Comparison of ENCODE assay signal across 8 cellular contexts in the genomic region with DNA sequence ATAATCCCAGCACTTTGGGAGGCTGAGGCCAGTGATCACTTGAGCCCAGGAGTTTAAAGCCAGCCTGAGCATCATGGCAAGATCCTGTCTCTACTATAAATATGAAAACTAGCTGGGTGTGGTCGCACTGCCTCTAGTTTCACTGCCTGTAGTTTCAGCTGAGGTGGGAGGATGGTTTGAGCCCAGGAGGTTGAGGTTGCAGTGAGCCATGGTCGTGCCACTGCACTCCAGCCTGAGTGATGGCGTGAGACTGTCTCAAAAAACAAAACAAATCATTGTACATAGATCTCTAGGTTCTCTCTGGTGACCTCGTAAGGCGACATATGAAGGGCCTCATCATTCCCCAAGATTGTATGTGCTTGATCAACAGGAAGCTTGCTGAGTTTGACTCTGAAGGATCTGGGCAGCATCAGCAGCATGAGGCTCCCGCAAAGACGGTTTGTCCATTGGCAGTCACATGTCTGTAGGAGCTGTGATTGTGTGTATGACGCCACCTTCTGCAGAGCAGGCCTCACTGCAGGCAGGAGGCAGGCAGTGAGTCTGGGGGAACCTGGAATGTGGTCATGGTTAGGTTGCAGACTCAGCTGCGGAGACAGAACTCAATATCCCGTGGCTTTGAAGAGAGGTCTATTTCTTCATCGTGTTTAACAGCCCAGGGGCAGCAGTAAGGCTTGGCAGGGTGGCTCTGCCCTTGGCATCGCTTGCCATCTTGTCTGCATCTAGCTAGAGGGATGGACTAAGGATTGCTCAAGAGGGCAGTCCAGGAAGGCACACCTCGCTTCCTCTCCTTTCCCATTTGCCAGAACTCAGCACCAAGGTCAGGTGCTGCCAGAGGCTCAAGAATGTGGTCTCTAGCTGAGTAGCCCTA. TPM values are rescaled to one million over a fixed set of nuclear protein-coding genes. Genes with fewer than 3 reads are reported as not detected.
A peak's percentile ranks its signal among the peaks of the same experiment; 100 is the strongest.
DNase-seq lines count a peak whose midpoint lies in the region; ATAC-seq, FAIRE-seq and TF ChIP-seq lines count a peak whose summit lies in the region.

No MANE protein-coding gene starts in this region.

- CTCF ChIA-PET in AG04450 (lab: Charles Lee) (interaction anchor here (0.6 to 1.7 kb wide), 4 partner anchors 268 to 296 kb away, joined by 3 to 7 read pairs (median 3); no protein-coding TSS in a partner anchor), HepG2 (lab: Yijun Ruan, JAX; ENCODE audit: low intra/inter-chr PET ratio, low total read pairs) (no interaction called here)

- peaks cover 11 to 41% of the 10 kb centered on the region in 2 experiments; a peak in 4 of 5 replicates for H3K36me3 ChIP-seq in HepG2 (replicated peaks in 1 of 2; ENCODE audit: control insufficient read depth in 1 of 2, insufficient read depth in 2 of 2, low read length in 2 of 2)

- 85% methylated on average over 9 of the region's 13 CpGs for WGBS in HepG2 (ENCODE audit: low lambda C conversion rate)

- no peak for TF ChIP-seq POLR2A in HepG2 (IDR thresholded peaks at IDR 0.05; ENCODE audit: insufficient read depth in 1 of 2, low read depth in 2 of 2, low read length in 2 of 2)

- DNase-seq in AG04450 (ENCODE audit: low read depth, low spot score) (no peak), GDM1 (lab: John Stamatoyannopoulos, UW) (peak; percentile 35), NCI-H345 treated with DMSO at 0.1 percent for 48 hours (lab: John Stamatoyannopoulos, UW; ENCODE audit: unreplicated experiment) (peak; percentile 28), HepG2 (ENCODE audit: low spot score) (peak; percentile 20), T-helper 9 cell (no peak), NCI-H187 treated with DMSO at 0.1 percent for 48 hours (lab: John Stamatoyannopoulos, UW) (no peak)

- H3K27me3 Mint-ChIP-seq in brain = no peaks in the 10 kb centered on the region

- no peak overlapping the region for H2AFZ ChIP-seq in HepG2 (ENCODE audit: low read length)

- H3K79me2 ChIP-seq in HepG2 (ENCODE audit: insufficient read depth, low read length) = no peaks in the 10 kb centered on the region

- TF ChIP-seq EP300 in HepG2 (IDR thresholded peaks at IDR 0.05; ENCODE audit: low read depth in 2 of 2, low read length in 2 of 2) = no peak
- TF ChIP-seq EP300 in HepG2 (CRISPR knock-in tag; IDR thresholded peaks at IDR 0.05; ENCODE audit: borderline replicate concordance) = no peak

- no peaks in the 10 kb centered on the region for H3K4me1 ChIP-seq in HepG2 (ENCODE audit: insufficient read depth, low read length)

- peaks cover 5% of the 10 kb centered on the region for H3K4me1 Mint-ChIP-seq in brain

- H3K36me3 Mint-ChIP-seq in brain = peaks cover 36% of the 10 kb centered on the region

- in situ Hi-C loops in HepG2 (cut with HindIII; ENCODE audit: extremely low pct_ligation_motif_present, low pct_unique_long_range_greater_than_20kb) = no loop called here

- intact Hi-C loops in HepG2 (cut with micrococcal nuclease; ENCODE audit: unreplicated experiment) = no loop called here

- H3K4me3 ChIP-seq in AG04450 (ENCODE audit: low read depth, low read length) = no peak overlapping the region
- no peak overlapping the region for H3K4me3 ChIP-seq in HepG2 (replicated peaks in 1 of 3; ENCODE audit: insufficient read depth in 1 of 3, low read depth in 2 of 3, low read length in 3 of 3)

- H3K27ac ChIP-seq in AG04450 (ENCODE audit: low read depth, low read length) (no peak overlapping the region), HepG2 (ENCODE audit: extremely low read length, insufficient read depth, low read length) (no peak overlapping the region)

- TF ChIP-seq CTCF in AG04450 (IDR thresholded peaks at IDR 0.05; ENCODE audit: low read depth, low read length) (peak; percentile 50; the same call in 1 of the 2 replicates), brain (conservative IDR thresholded peaks at IDR 0.05) (peak; percentile 39 to 68), HepG2 (CRISPR knock-in tag; IDR thresholded peaks at IDR 0.05) (peak; percentile 61)

- BruUV-seq in HepG2 (replicated peaks; lab: Mats Ljungman, UMichigan) = no TSS peak

- peak overlapping the region; percentile 80 to 89 (median 85) for H3K27ac Mint-ChIP-seq in brain

- 0 out of 2 replicates have a peak, but pooled peaks have one; percentile 17 for TF ChIP-seq RAD21 in HepG2 (CRISPR knock-in tag; IDR thresholded peaks at IDR 0.05)

- FAIRE-seq in HepG2 (lab: Jason Lieb, UNC) = no peak

- H3K27me3 ChIP-seq in AG04450 (ENCODE audit: control insufficient read depth, insufficient read depth, low read length) = no peaks in the 10 kb centered on the region
- H3K27me3 ChIP-seq in HepG2 (ENCODE audit: control insufficient read depth in 1 of 2, insufficient read depth in 2 of 2, low read length in 2 of 2) = no peaks in the 10 kb centered on the region

- H3K9ac ChIP-seq in HepG2 (ENCODE audit: insufficient read depth, low read depth, low read length) = no peak overlapping the region

- ATAC-seq in HepG2 (peak; percentile 88), GM19452 (IDR thresholded peaks at IDR 0.05; ENCODE audit: unreplicated experiment) (no peak)

- H3K9me3 ChIP-seq in AG04450 (ENCODE audit: control insufficient read depth, insufficient read depth, low read length) (no peaks in the 10 kb centered on the region), HepG2 (ENCODE audit: low read length) (no peaks in the 10 kb centered on the region)

- POLR2A ChIA-PET in AG04450 (lab: Yijun Ruan, JAX) = no interaction called here
- POLR2A ChIA-PET in HepG2 (lab: Yijun Ruan, JAX) = no interaction called here

- H3K4me2 ChIP-seq in HepG2 (ENCODE audit: low read depth, low read length) = no peak overlapping the region

- no peak overlapping the region for H3K4me3 Mint-ChIP-seq in brain

- no peaks in the 10 kb centered on the region for H4K20me1 ChIP-seq in HepG2 (ENCODE audit: insufficient read depth, low read length)

- no peaks in the 10 kb centered on the region for H3K9me3 Mint-ChIP-seq in brain

TF ChIP-seq in HepG2, 621 proteins besides CTCF, POLR2A, EP300 and RAD21 (continues in another document):
- no peak for TF ChIP-seq KLF13 (CRISPR knock-in tag; IDR thresholded peaks at IDR 0.05)
- TF ChIP-seq CHD4 (IDR thresholded peaks at IDR 0.05; ENCODE audit: borderline replicate concordance, low read length) = no peak
- TF ChIP-seq, protein P1, sequence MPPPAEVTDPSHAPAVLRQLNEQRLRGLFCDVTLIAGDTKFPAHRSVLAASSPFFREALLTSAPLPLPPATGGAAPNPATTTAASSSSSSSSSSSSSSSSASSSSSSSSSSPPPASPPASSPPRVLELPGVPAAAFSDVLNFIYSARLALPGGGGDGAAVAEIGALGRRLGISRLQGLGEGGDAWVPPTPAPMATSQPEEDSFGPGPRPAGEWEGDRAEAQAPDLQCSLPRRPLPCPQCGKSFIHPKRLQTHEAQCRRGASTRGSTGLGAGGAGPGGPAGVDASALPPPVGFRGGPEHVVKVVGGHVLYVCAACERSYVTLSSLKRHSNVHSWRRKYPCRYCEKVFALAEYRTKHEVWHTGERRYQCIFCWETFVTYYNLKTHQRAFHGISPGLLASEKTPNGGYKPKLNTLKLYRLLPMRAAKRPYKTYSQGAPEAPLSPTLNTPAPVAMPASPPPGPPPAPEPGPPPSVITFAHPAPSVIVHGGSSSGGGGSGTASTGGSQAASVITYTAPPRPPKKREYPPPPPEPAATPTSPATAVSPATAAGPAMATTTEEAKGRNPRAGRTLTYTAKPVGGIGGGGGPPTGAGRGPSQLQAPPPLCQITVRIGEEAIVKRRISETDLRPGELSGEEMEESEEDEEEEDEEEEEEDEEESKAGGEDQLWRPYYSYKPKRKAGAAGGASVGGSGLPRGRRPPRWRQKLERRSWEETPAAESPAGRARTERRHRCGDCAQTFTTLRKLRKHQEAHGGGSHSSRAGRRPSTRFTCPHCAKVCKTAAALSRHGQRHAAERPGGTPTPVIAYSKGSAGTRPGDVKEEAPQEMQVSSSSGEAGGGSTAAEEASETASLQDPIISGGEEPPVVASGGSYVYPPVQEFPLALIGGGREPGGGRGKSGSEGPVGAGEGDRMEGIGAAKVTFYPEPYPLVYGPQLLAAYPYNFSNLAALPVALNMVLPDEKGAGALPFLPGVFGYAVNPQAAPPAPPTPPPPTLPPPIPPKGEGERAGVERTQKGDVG (CRISPR knock-in tag; IDR thresholded peaks at IDR 0.05; ENCODE audit: borderline replicate concordance) = no peak
- TF ChIP-seq, protein P2, sequence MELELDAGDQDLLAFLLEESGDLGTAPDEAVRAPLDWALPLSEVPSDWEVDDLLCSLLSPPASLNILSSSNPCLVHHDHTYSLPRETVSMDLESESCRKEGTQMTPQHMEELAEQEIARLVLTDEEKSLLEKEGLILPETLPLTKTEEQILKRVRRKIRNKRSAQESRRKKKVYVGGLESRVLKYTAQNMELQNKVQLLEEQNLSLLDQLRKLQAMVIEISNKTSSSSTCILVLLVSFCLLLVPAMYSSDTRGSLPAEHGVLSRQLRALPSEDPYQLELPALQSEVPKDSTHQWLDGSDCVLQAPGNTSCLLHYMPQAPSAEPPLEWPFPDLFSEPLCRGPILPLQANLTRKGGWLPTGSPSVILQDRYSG (CRISPR knock-in tag; IDR thresholded peaks at IDR 0.05) = no peak
- no peak for TF ChIP-seq TSC22D2 (CRISPR knock-in tag; IDR thresholded peaks at IDR 0.05; ENCODE audit: borderline replicate concordance)

RNA-seq across cellular contexts. Expression of gene ATP5PO, which starts 13.9 kb away (rescaled TPM):
- polyA plus RNA-seq in AG04450 (2011; rRNA removed) (300 and 365 TPM in 2 replicates), brain (ENCODE audit: insufficient read depth, low read depth, low replicate concordance) (340 TPM), HepG2 (2011; rRNA removed) (210 and 297 TPM in 2 replicates)
- 40.1 and 58.9 TPM in 2 replicates for polyA minus RNA-seq in AG04450 (2011; rRNA and poly(A)+ RNA removed)
- 256 and 343 TPM in 2 replicates for total RNA-seq in HepG2 (2016; rRNA removed; fragmentation: Illumina TruSeq; extraction: Trizol)
- total RNA-seq in HepG2 (2016; cell fraction: cytosol; rRNA removed; fragmentation: Illumina TruSeq; extraction: Trizol; ENCODE audit: low read depth) = 164 and 167 TPM in 2 replicates
- total RNA-seq in HepG2 (2016; cell fraction: insoluble cytoplasmic fraction; rRNA removed; fragmentation: Illumina TruSeq; extraction: Trizol) = 249 and 372 TPM in 2 replicates
- 151 and 155 TPM in 2 replicates for total RNA-seq in HepG2 (2016; cell fraction: membrane; rRNA removed; fragmentation: Illumina TruSeq; extraction: Trizol)
- 91.7 and 110 TPM in 2 replicates for total RNA-seq in HepG2 (2016; cell fraction: nucleus; rRNA removed; fragmentation: Illumina TruSeq; extraction: Trizol)
- polyA plus RNA-seq in HepG2 (2011; cell fraction: cytosol; rRNA removed) = 191 and 238 TPM in 2 replicates
- 57.6 and 58.8 TPM in 2 replicates for polyA plus RNA-seq in HepG2 (2011; cell fraction: nucleus; rRNA removed)
- 189 and 218 TPM in 2 replicates for polyA plus RNA-seq in HepG2 (2012)
- 156 and 166 TPM in 2 replicates for polyA plus RNA-seq in HepG2 (2016; cell fraction: cytosol; fragmentation: Illumina TruSeq; extraction: Trizol; ENCODE audit: low read depth)
- polyA plus RNA-seq in HepG2 (2016; cell fraction: insoluble cytoplasmic fraction; fragmentation: Illumina TruSeq; extraction: Trizol; ENCODE audit: low read depth) = 387 and 430 TPM in 2 replicates
- polyA plus RNA-seq in HepG2 (2016; cell fraction: membrane; fragmentation: Illumina TruSeq; extraction: Trizol; ENCODE audit: low read depth) = 145 and 159 TPM in 2 replicates
- 154 and 160 TPM in 2 replicates for polyA plus RNA-seq in HepG2 (2016; cell fraction: nucleus; fragmentation: Illumina TruSeq; extraction: Trizol; ENCODE audit: insufficient read depth, low read depth)
- polyA minus RNA-seq in HepG2 (2011; rRNA and poly(A)+ RNA removed; ENCODE audit: low replicate concordance) = 48.9 and 100 TPM in 2 replicates
- 42.2 and 52.1 TPM in 2 replicates for polyA minus RNA-seq in HepG2 (2011; cell fraction: cytosol; rRNA and poly(A)+ RNA removed)
- polyA minus RNA-seq in HepG2 (2011; cell fraction: nucleus; rRNA and poly(A)+ RNA removed) = 34.6 and 39.2 TPM in 2 replicates

Comparison
In these comparisons a context has a peak if more than half of its experiments do, and no peak if none do; other contexts are left out.
1. DNase-seq: peak in GDM1 (single experiment), NCI-H345 treated with DMSO at 0.1 percent for 48 hours (single experiment) and HepG2 (single experiment); none in AG04450 (single experiment), T-helper 9 cell (single experiment) and NCI-H187 treated with DMSO at 0.1 percent for 48 hours (single experiment).
2. Peak in every context shown above with its lines, with median percentiles within 50 percentile points of each other: CTCF ChIP-seq.